In the genomic region with DNA sequence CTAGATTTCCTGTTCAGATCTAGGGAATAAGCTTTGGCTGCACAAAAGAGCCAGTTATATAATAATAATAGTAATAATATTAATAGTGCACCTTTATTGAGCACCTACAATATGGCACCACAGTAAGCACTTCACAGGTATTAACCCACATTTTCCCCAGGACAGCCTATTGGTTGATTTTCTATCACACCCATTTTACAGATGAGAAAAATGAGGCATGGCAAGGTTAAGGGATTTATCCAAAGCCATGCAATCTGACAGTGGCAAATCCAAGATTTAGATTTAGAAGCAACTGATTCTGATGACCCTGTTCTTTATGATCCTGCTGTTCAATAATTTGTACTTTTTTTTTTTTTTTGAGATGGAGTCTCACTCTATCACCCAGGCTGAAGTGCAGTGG, we compare ENCODE assay signal across 8 cellular contexts.
"Had no signal": no experiment of that assay in that cellular context is flagged by ENCODE, and none has a peak within 500 bp of the region (broad histone marks: within the 10 kb centered on the region; RNA-seq: fewer than 3 reads in every experiment).

No MANE protein-coding gene starts in this region.

- FAIRE-seq: G401.6, GM12878, GM12891, GM12892, GM18507, GM19239 had no signal

- H3K4me3 ChIP-seq: GM12878 had no signal

- DNase-seq: GDM1, GF-D8 had no signal

- ATAC-seq: GM12878 had no signal
